ENCODE assay signal across 11 cellular contexts in the genomic region with DNA sequence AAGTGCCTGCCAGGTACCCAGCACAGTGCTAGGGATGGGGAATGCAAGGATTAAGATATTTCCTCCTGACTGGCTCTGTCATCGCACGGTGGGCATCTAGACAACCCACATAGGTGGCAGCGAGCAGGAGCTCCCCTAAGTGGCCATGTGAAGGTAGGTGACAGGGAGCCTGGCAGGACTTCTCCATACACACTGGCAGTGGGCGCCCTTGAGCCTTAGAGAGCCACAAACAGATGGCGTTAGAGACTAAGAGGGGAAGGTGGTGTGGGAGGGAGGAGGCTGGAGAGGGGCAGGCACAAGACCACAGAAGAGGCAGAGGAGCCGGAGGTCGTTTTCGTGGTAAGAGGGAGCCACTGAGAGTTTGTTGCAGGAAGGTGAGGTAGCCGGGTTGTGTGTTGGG. TPM values are rescaled to one million over a fixed set of nuclear protein-coding genes. Genes with fewer than 3 reads are reported as not detected.
DNase-seq lines count a peak whose midpoint lies in the region; ATAC-seq and TF ChIP-seq lines count a peak whose summit lies in the region.
"Had no signal": no experiment of that assay in that cellular context is flagged by ENCODE, and none has a peak within 500 bp of the region (broad histone marks: within the 10 kb centered on the region; RNA-seq: fewer than 3 reads in every experiment).

No MANE protein-coding gene starts in this region.

- ATAC-seq in foreskin keratinocyte (no peak), GM21825 (IDR thresholded peaks at IDR 0.05; ENCODE audit: unreplicated experiment) (no peak)

- TF ChIP-seq CTCF in OCI-LY1 (IDR thresholded peaks at IDR 0.05; ENCODE audit: low read length) (peak; percentile 99), foreskin keratinocyte (conservative IDR thresholded peaks at IDR 0.05) (peak; percentile 26), left ventricle myocardium inferior (IDR thresholded peaks at IDR 0.05; ENCODE audit: borderline replicate concordance) (no peak), smooth muscle cell (IDR thresholded peaks at IDR 0.05; ENCODE audit: borderline replicate concordance, insufficient read depth, poor library complexity, severe bottlenecking) (no peak)

- no peak overlapping the region for H3K4me2 ChIP-seq in OCI-LY1 (ENCODE audit: low read length)
- no peak overlapping the region for H3K4me2 ChIP-seq in smooth muscle cell

- DNase-seq in GDM1 (lab: John Stamatoyannopoulos, UW) = peak; percentile 26
- DNase-seq in HT-29 (ENCODE audit: low spot score) = peak; percentile 74
- no peak for DNase-seq in foreskin keratinocyte
- DNase-seq in left ventricle myocardium inferior = no peak
- no peak for DNase-seq in T1000 (lab: John Stamatoyannopoulos, UW)
- no peak for DNase-seq in smooth muscle cell (lab: John Stamatoyannopoulos, UW; ENCODE audit: unreplicated experiment)
- DNase-seq: NCI-H1048 had no signal

- H3K79me2 ChIP-seq in OCI-LY1 (ENCODE audit: insufficient read depth, low read length) = no peaks in the 10 kb centered on the region
- H3K79me2 ChIP-seq in smooth muscle cell (ENCODE audit: low read depth) = no peaks in the 10 kb centered on the region

- no peaks in the 10 kb centered on the region for H4K20me1 ChIP-seq in OCI-LY1 (ENCODE audit: insufficient read depth, low read length)
- H4K20me1 ChIP-seq in smooth muscle cell (ENCODE audit: low read depth) = no peaks in the 10 kb centered on the region

- H3K27ac ChIP-seq in OCI-LY1 (ENCODE audit: low read depth, low read length, poor library complexity, severe bottlenecking) (peak overlapping the region; percentile 91), foreskin keratinocyte (no peak overlapping the region), left ventricle myocardium inferior (replicated peaks) (no peak overlapping the region), smooth muscle cell (ENCODE audit: low read depth) (no peak overlapping the region)
- H3K27ac ChIP-seq: skin epidermis had no signal

- H3K27me3 ChIP-seq in OCI-LY1 (ENCODE audit: insufficient read depth, low read length) (no peaks in the 10 kb centered on the region), foreskin keratinocyte (no peaks in the 10 kb centered on the region), left ventricle myocardium inferior (ENCODE audit: low read depth) (no peaks in the 10 kb centered on the region), smooth muscle cell (ENCODE audit: low read depth) (no peaks in the 10 kb centered on the region)

- H3K9me3 ChIP-seq in OCI-LY1 (ENCODE audit: low read length) = no peaks in the 10 kb centered on the region
- H3K9me3 ChIP-seq in left ventricle myocardium inferior (replicated peaks) = no peaks in the 10 kb centered on the region
- peaks cover 4% of the 10 kb centered on the region for H3K9me3 ChIP-seq in smooth muscle cell (replicated peaks; ENCODE audit: low read depth)

- H3F3A ChIP-seq in OCI-LY1 (ENCODE audit: insufficient read depth, low read length) = peaks cover 11% of the 10 kb centered on the region; the same call in 1 of the 2 replicates
- no peaks in the 10 kb centered on the region for H3F3A ChIP-seq in smooth muscle cell (ENCODE audit: low read depth)

- no peaks in the 10 kb centered on the region for H3K9me2 ChIP-seq in OCI-LY1 (ENCODE audit: low read depth, low read length)

- 90% methylated on average over 9 of the region's 9 CpGs for WGBS in smooth muscle cell (ENCODE audit: low lambda C conversion rate)

- H3K4me3 ChIP-seq in OCI-LY1 (ENCODE audit: low read depth, low read length, poor library complexity, severe bottlenecking) (no peak overlapping the region), left ventricle myocardium inferior (no peak overlapping the region), smooth muscle cell (no peak overlapping the region)
- H3K4me3 ChIP-seq: lung, skin epidermis had no signal

- peaks cover 30% of the 10 kb centered on the region; the same call in 1 of the 2 replicates for H3K36me3 ChIP-seq in OCI-LY1 (ENCODE audit: insufficient read depth, low read length)
- H3K36me3 ChIP-seq in left ventricle myocardium inferior = peaks cover 9% of the 10 kb centered on the region
- H3K36me3 ChIP-seq in smooth muscle cell (ENCODE audit: low read depth) = peaks cover 6% of the 10 kb centered on the region

- H2AFZ ChIP-seq in OCI-LY1 (ENCODE audit: low read length) = no peak overlapping the region
- no peak overlapping the region for H2AFZ ChIP-seq in smooth muscle cell (ENCODE audit: low read depth)

- H3K4me1 ChIP-seq in OCI-LY1 (ENCODE audit: insufficient read depth, low read length, severe bottlenecking) (peaks cover 37% of the 10 kb centered on the region), foreskin keratinocyte (no peaks in the 10 kb centered on the region), left ventricle myocardium inferior (peaks cover 17% of the 10 kb centered on the region), smooth muscle cell (ENCODE audit: low read depth) (peaks cover 9% of the 10 kb centered on the region)

- H3K9ac ChIP-seq in OCI-LY1 (ENCODE audit: low read length) (no peak overlapping the region), smooth muscle cell (ENCODE audit: low read depth) (no peak overlapping the region)

- intact Hi-C loops in left ventricle myocardium inferior (cut with micrococcal nuclease) = no loop called here

RNA-seq across cellular contexts. Expression of a gene that starts 15.2 kb away (rescaled TPM):
- total RNA-seq in HT-29 (2014; rRNA removed; shearing (Covaris generic)) = 3.0 and 7.9 TPM in 2 replicates
- total RNA-seq in foreskin keratinocyte = 3.6 and 4.5 TPM in 2 replicates
- polyA plus RNA-seq in foreskin keratinocyte = 3.7 and 3.9 TPM in 2 replicates
- 1.2 TPM for total RNA-seq in left ventricle myocardium inferior
- 0.49 and 6.3 TPM in 2 replicates for total RNA-seq in smooth muscle cell
- 0.65 and 1.3 TPM in 2 replicates for polyA plus RNA-seq in smooth muscle cell

RNA-seq across cellular contexts. Expression of a gene that starts 45.9 kb away (rescaled TPM):
- 59.3 and 72.7 TPM in 2 replicates for total RNA-seq in HT-29 (2014; rRNA removed; shearing (Covaris generic))
- total RNA-seq in foreskin keratinocyte (48.1 and 57.0 TPM in 2 replicates), left ventricle myocardium inferior (136 TPM), smooth muscle cell (24.3 and 56.8 TPM in 2 replicates)
- polyA plus RNA-seq in foreskin keratinocyte (27.0 and 33.1 TPM in 2 replicates), smooth muscle cell (21.6 and 30.8 TPM in 2 replicates)

Comparison
In these comparisons a context has a peak if more than half of its experiments do, and no peak if none do; other contexts are left out.
1. DNase-seq: peak in GDM1 (single experiment) and HT-29 (single experiment); none in foreskin keratinocyte (0 of 2), left ventricle myocardium inferior (single experiment), T1000 (single experiment) and smooth muscle cell (single experiment).
2. CTCF ChIP-seq: peak in OCI-LY1 (single experiment) and foreskin keratinocyte (single experiment); none in left ventricle myocardium inferior (single experiment) and smooth muscle cell (single experiment).